In genomic region chr12:114201794-114202193, GRCh38 we compare ENCODE assay signal across 2 cellular contexts.
A peak's percentile ranks its signal among the peaks of the same experiment; 100 is the strongest.
TF ChIP-seq lines count a peak whose summit lies in the region.

No MANE protein-coding gene starts in this region.

TF ChIP-seq in GM23338, 12 proteins besides CTCF, POLR2A, EP300 and RAD21:
- no peak for TF ChIP-seq ZNF331 (CRISPR knock-in tag; IDR thresholded peaks at IDR 0.05; ENCODE audit: low read depth)
- TF ChIP-seq CREB1 (CRISPR knock-in tag; IDR thresholded peaks at IDR 0.05; ENCODE audit: low read depth) = no peak
- no peak for TF ChIP-seq POLR2AphosphoS5 (IDR thresholded peaks at IDR 0.05; ENCODE audit: low read depth)
- TF ChIP-seq ETS1 (IDR thresholded peaks at IDR 0.05) = no peak
- no peak for TF ChIP-seq EZH2 (IDR thresholded peaks at IDR 0.05; ENCODE audit: low read depth, unreplicated experiment)
- no peak for TF ChIP-seq REST (IDR thresholded peaks at IDR 0.05; ENCODE audit: unreplicated experiment)
- TF ChIP-seq ZNF462 (CRISPR knock-in tag; IDR thresholded peaks at IDR 0.05) = no peak
- no peak for TF ChIP-seq ZNF114 (CRISPR knock-in tag; IDR thresholded peaks at IDR 0.05)
- TF ChIP-seq EZH2phosphoT487 (IDR thresholded peaks at IDR 0.05; ENCODE audit: unreplicated experiment) = no peak
- no peak for TF ChIP-seq NANOG (IDR thresholded peaks at IDR 0.05; ENCODE audit: borderline replicate concordance)
- TF ChIP-seq STAT1 (IDR thresholded peaks at IDR 0.05; ENCODE audit: unreplicated experiment) = no peak
- TF ChIP-seq JUNB (IDR thresholded peaks at IDR 0.05; ENCODE audit: unreplicated experiment) = no peak

TF ChIP-seq in H1, 55 proteins besides CTCF, POLR2A, EP300 and RAD21:
- TF ChIP-seq SIRT6 (IDR thresholded peaks at IDR 0.05; ENCODE audit: low read length) (no peak), PHF8 (conservative IDR thresholded peaks at IDR 0.05; ENCODE audit: low read depth, low read length) (no peak), TBP (IDR thresholded peaks at IDR 0.05; ENCODE audit: low read depth, low read length) (no peak), EZH2 (IDR thresholded peaks at IDR 0.05; ENCODE audit: low read depth, low read length, severe bottlenecking) (no peak), MAX (IDR thresholded peaks at IDR 0.05) (no peak), CEBPB (IDR thresholded peaks at IDR 0.05; ENCODE audit: low read depth, low read length) (0 out of 2 replicates have a peak, but pooled peaks have one; percentile 30), ATF2 (IDR thresholded peaks at IDR 0.05; ENCODE audit: low read length) (no peak), USF2 (IDR thresholded peaks at IDR 0.05; ENCODE audit: low read length) (no peak), SRF (IDR thresholded peaks at IDR 0.05; ENCODE audit: low read depth, low read length) (peak; percentile 68), CHD2 (IDR thresholded peaks at IDR 0.05; ENCODE audit: low read length) (no peak), SP4 (IDR thresholded peaks at IDR 0.05; ENCODE audit: low read length) (no peak), RFX5 (IDR thresholded peaks at IDR 0.05; ENCODE audit: borderline replicate concordance, low read depth, low read length) (no peak)
TF ChIP-seq in H1: peak in this region for 2.
